ENCODE assay signal across 12 cellular contexts in the genomic region with DNA sequence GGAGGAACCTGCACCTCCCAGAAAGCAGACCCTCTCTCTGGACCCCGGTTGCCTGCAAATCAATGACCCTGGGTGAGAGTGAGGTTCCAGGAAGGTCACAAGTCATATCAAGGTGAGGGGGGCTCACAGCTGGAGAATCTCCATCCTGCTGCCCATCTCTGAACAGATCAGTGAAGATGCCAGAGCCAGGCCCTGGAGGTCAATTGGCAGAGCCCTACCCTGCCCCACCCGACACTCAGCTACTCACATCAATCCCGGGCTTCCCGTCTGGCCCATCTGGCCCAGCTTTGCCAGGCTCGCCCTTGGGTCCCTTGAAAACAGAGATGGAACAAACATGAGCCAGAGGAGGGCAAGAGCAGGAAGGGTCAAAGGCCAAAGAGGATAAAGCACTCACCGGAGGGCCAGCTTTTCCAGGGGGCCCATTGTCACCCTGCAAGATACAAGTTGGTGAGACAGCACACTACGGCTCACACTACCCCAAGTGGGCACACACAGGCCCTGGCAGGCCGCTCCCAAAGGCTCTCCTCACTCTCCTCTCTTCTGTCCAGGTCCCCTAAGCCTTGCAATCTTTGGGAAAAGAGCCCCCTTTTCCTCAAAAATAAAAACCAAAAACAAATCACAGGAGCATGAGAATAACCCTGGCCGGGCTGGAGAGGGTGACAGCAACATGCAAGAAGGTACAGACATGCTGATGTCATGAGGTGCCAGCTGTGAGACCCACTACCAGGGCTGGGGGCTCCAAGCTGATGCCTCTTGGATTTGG. TPM values are rescaled to one million over a fixed set of nuclear protein-coding genes. Genes with fewer than 3 reads are reported as not detected.
DNase-seq lines count a peak whose midpoint lies in the region; ATAC-seq and TF ChIP-seq lines count a peak whose summit lies in the region.
"Had no signal": no experiment of that assay in that cellular context is flagged by ENCODE, and none has a peak within 500 bp of the region (broad histone marks: within the 10 kb centered on the region; RNA-seq: fewer than 3 reads in every experiment).

No MANE protein-coding gene starts in this region.

- no peak overlapping the region for H3K27ac Mint-ChIP-seq in activated naive CD8-positive, alpha-beta T cell
- no peak overlapping the region for H3K27ac Mint-ChIP-seq in activated naive CD8-positive, alpha-beta T cell treated with anti-CD3 and anti-CD28 coated beads, Interleukin-2, amount 50 U/mL, for 24 hours
- H3K27ac Mint-ChIP-seq in mesothelial cell of epicardium (no peak overlapping the region), type B pancreatic cell (peak overlapping the region; percentile 84)

- no peak for DNase-seq in activated naive CD8-positive, alpha-beta T cell treated with anti-CD3 and anti-CD28 coated beads, Interleukin-2, amount 50 U/mL, for 24 hours
- DNase-seq in mesothelial cell of epicardium (ENCODE audit: low spot score in 2 of 2, unreplicated experiment in 2 of 2): no peak
- DNase-seq in type B pancreatic cell (ENCODE audit: extremely low spot score, unreplicated experiment): no peak
- no peak for DNase-seq in occipital lobe (lab: John Stamatoyannopoulos, UW)
- no peak for DNase-seq in testis
- no peak for DNase-seq in activated CD4-positive, CD25-positive, alpha-beta regulatory T cell treated with anti-CD3 and anti-CD28 coated beads, Interleukin-2, amount 50 U/mL, for 72 hours
- DNase-seq: activated CD8-positive, alpha-beta memory T cell treated with anti-CD3 and anti-CD28 coated beads, Interleukin-2, amount 10 ng/mL, durations not matched to agents 7 days and 5 days; body of pancreas; NCI-H187 treated with DMSO at 0.1 percent for 48 hours; NK-92 treated with Interleukin-12 subunit alpha and Interleukin-12 subunit beta, amount 100 ng/mL, for 24 hours had no signal

- H3K4me1 ChIP-seq in testis: peaks cover 11% of the 10 kb centered on the region

- intact Hi-C loops in testis (cut with DNase I; ENCODE audit: low total_unique reads): loop anchor here (10.0 kb wide), 1 partner anchor 169 kb away; no protein-coding TSS in a partner anchor

- no peaks in the 10 kb centered on the region for H3K9me3 Mint-ChIP-seq in activated naive CD8-positive, alpha-beta T cell (ENCODE audit: low read depth)
- H3K9me3 Mint-ChIP-seq in activated naive CD8-positive, alpha-beta T cell treated with anti-CD3 and anti-CD28 coated beads, Interleukin-2, amount 50 U/mL, for 24 hours: no peaks in the 10 kb centered on the region
- no peaks in the 10 kb centered on the region for H3K9me3 Mint-ChIP-seq in mesothelial cell of epicardium
- no peaks in the 10 kb centered on the region for H3K9me3 Mint-ChIP-seq in type B pancreatic cell

- no peak for ATAC-seq in activated naive CD8-positive, alpha-beta T cell treated with anti-CD3 and anti-CD28 coated beads, Interleukin-2, amount 50 U/mL, for 24 hours
- ATAC-seq: body of pancreas had no signal

- H3K27me3 Mint-ChIP-seq in activated naive CD8-positive, alpha-beta T cell: peaks cover 5% of the 10 kb centered on the region
- H3K27me3 Mint-ChIP-seq in activated naive CD8-positive, alpha-beta T cell treated with anti-CD3 and anti-CD28 coated beads, Interleukin-2, amount 50 U/mL, for 24 hours: peaks cover 13% of the 10 kb centered on the region
- peaks cover 30% of the 10 kb centered on the region for H3K27me3 Mint-ChIP-seq in mesothelial cell of epicardium (ENCODE audit: low read depth)
- peaks cover 40% of the 10 kb centered on the region for H3K27me3 Mint-ChIP-seq in type B pancreatic cell

- 89% methylated on average over 9 of the region's 9 CpGs for WGBS in testis, 2 donors

- H3K4me3 ChIP-seq in testis: no peak overlapping the region
- H3K4me3 ChIP-seq: body of pancreas had no signal

- H3K27me3 ChIP-seq in testis: no peaks in the 10 kb centered on the region

- H3K4me1 Mint-ChIP-seq in activated naive CD8-positive, alpha-beta T cell (ENCODE audit: low read depth): peaks cover 28% of the 10 kb centered on the region
- H3K4me1 Mint-ChIP-seq in activated naive CD8-positive, alpha-beta T cell treated with anti-CD3 and anti-CD28 coated beads, Interleukin-2, amount 50 U/mL, for 24 hours: peaks cover 36% of the 10 kb centered on the region
- H3K4me1 Mint-ChIP-seq in mesothelial cell of epicardium (peaks cover 12% of the 10 kb centered on the region), type B pancreatic cell (ENCODE audit: unreplicated experiment) (peaks cover 17% of the 10 kb centered on the region)

- peak overlapping the region; percentile 98 for H3K27ac ChIP-seq in angular gyrus (ENCODE audit: low read depth, low read length)
- H3K27ac ChIP-seq in testis: no peak overlapping the region
- H3K27ac ChIP-seq: body of pancreas had no signal

- H3K4me3 Mint-ChIP-seq in activated naive CD8-positive, alpha-beta T cell: peak overlapping the region; percentile 46
- no peak overlapping the region for H3K4me3 Mint-ChIP-seq in activated naive CD8-positive, alpha-beta T cell treated with anti-CD3 and anti-CD28 coated beads, Interleukin-2, amount 50 U/mL, for 24 hours
- peak overlapping the region; percentile 73 for H3K4me3 Mint-ChIP-seq in mesothelial cell of epicardium
- peak overlapping the region; percentile 86 for H3K4me3 Mint-ChIP-seq in type B pancreatic cell

- TF ChIP-seq POLR2A in testis (IDR thresholded peaks at IDR 0.05): no peak

- no peaks in the 10 kb centered on the region for H3K36me3 Mint-ChIP-seq in activated naive CD8-positive, alpha-beta T cell
- no peaks in the 10 kb centered on the region for H3K36me3 Mint-ChIP-seq in activated naive CD8-positive, alpha-beta T cell treated with anti-CD3 and anti-CD28 coated beads, Interleukin-2, amount 50 U/mL, for 24 hours (ENCODE audit: low read depth)
- no peaks in the 10 kb centered on the region for H3K36me3 Mint-ChIP-seq in mesothelial cell of epicardium
- no peaks in the 10 kb centered on the region for H3K36me3 Mint-ChIP-seq in type B pancreatic cell

- H3K36me3 ChIP-seq in testis (ENCODE audit: low read depth, missing control alignments): no peaks in the 10 kb centered on the region

- TF ChIP-seq CTCF in mesothelial cell of epicardium (IDR thresholded peaks at IDR 0.05; ENCODE audit: unreplicated experiment) (no peak), type B pancreatic cell (conservative IDR thresholded peaks at IDR 0.05) (no peak), testis (IDR thresholded peaks at IDR 0.05) (no peak)

- no peaks in the 10 kb centered on the region for H3K9me3 ChIP-seq in testis
- H3K9me3 ChIP-seq: body of pancreas had no signal

RNA-seq across cellular contexts. Expression of a gene that starts 2.9 kb away (rescaled TPM):
- total RNA-seq in mesothelial cell of epicardium (45.8 to 50.3 TPM (median 49.9 TPM) in 3 replicates), type B pancreatic cell (ENCODE audit: low replicate concordance) (7.7 and 19.8 TPM in 2 replicates), occipital lobe (17.5 TPM), testis (1 to 10 TPM; 5.1 to 7.2 TPM)
- polyA plus RNA-seq in testis (ENCODE audit: insufficient read depth, low read depth, low replicate concordance): 3.5 TPM

RNA-seq across cellular contexts. Expression of a gene that starts 56.1 kb away (rescaled TPM):
- total RNA-seq in mesothelial cell of epicardium (27.2 to 29.0 TPM (median 28.4 TPM) in 3 replicates), type B pancreatic cell (ENCODE audit: low replicate concordance) (34.1 and 39.3 TPM in 2 replicates), occipital lobe (51.0 TPM), testis (10 to 100 TPM; 30.4 to 31.3 TPM)
- 22.5 TPM for polyA plus RNA-seq in testis (ENCODE audit: insufficient read depth, low read depth, low replicate concordance)

RNA-seq across cellular contexts. Expression of a gene that starts 59.4 kb away (rescaled TPM):
- 10.9 to 12.4 TPM (median 12.0 TPM) in 3 replicates for total RNA-seq in mesothelial cell of epicardium
- total RNA-seq in type B pancreatic cell (ENCODE audit: low replicate concordance): 16.8 and 20.9 TPM in 2 replicates
- total RNA-seq in occipital lobe: 24.6 TPM
- 10 to 100 TPM; 23.0 to 27.1 TPM for total RNA-seq in testis
- 44.3 TPM for polyA plus RNA-seq in testis (ENCODE audit: insufficient read depth, low read depth, low replicate concordance)
